Comparison of ENCODE assay signal across 9 cellular contexts in the genomic region with DNA sequence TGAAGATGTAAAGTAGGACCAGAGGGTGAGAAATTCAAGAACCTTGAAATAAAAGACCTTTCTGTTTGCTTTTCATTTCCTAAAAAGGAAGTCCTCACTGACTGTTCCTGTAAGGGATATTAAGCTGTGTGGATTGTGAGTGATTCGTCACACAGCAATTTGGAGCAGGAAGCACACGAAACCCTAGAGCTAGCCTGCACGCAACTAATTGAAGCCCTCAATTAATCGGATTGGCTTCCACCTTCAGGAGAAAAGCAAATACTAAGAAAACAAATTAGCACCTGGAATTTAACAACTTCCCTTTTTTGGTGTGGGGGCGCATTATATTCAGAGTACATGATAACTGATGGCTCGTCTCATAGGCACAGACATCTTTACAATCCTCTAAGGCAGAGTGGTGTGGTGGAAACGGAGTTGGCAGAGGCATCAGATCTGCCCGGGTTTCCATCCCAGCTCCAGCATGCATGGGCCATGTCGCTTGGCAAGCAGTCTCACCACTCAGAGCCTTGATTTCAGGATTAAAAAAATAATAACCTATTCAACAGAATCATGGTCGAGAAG.
DNase-seq lines count a peak whose midpoint lies in the region; ATAC-seq and TF ChIP-seq lines count a peak whose summit lies in the region.
"Had no signal": no experiment of that assay in that cellular context is flagged by ENCODE, and none has a peak within 500 bp of the region (broad histone marks: within the 10 kb centered on the region; RNA-seq: fewer than 3 reads in every experiment).

No MANE protein-coding gene starts in this region.

- no peaks in the 10 kb centered on the region for H3K36me3 ChIP-seq in lung (ENCODE audit: control insufficient read depth in 2 of 2, insufficient read depth in 2 of 2, low read length in 2 of 2)

- peaks cover 35% of the 10 kb centered on the region for H3K4me1 Mint-ChIP-seq in CD14-positive monocyte

- in situ Hi-C loops in KBM-7 (cut with MboI; ENCODE audit: low pct_unique_long_range_greater_than_20kb, low sequenced_read_pairs) = no loop called here
- in situ Hi-C loops in astrocyte of the cerebellum (cut with HindIII; ENCODE audit: low sequenced_read_pairs) = loop anchor here (25.0 kb wide), 2 partner anchors 190 to 640 kb away; no protein-coding TSS in a partner anchor
- in situ Hi-C loops in GM13977 (cut with MboI; ENCODE audit: low pct_unique_long_range_greater_than_20kb, low sequenced_read_pairs, unreplicated experiment) = loop anchor here (5.0 to 25.0 kb wide), 3 partner anchors 140 to 640 kb away; no protein-coding TSS in a partner anchor

- H3K27ac ChIP-seq in lung (ENCODE audit: low read depth in 1 of 2, low read length in 1 of 2) = peak overlapping the region in 1 of 2 donors; percentile 40

- peaks cover 4 to 15% (median 6%) of the 10 kb centered on the region in 3 donors for H3K27me3 Mint-ChIP-seq in CD14-positive monocyte (ENCODE audit: low read depth in 3 of 3)
- H3K27me3 Mint-ChIP-seq: activated CD4-positive, alpha-beta T cell treated with anti-CD3 and anti-CD28 coated beads, Interleukin-2, amount 10 ng/mL, durations not matched to agents 7 days and 5 days had no signal

- H3K4me3 Mint-ChIP-seq in CD14-positive monocyte = peak overlapping the region; percentile 13 to 47
- H3K4me3 Mint-ChIP-seq: activated CD4-positive, alpha-beta T cell treated with anti-CD3 and anti-CD28 coated beads, Interleukin-2, amount 10 ng/mL, durations not matched to agents 7 days and 5 days had no signal

- H3K9me3 Mint-ChIP-seq in CD14-positive monocyte = peaks cover 0 to 5% (median 1%) of the 10 kb centered on the region in 7 donors
- H3K9me3 Mint-ChIP-seq: activated CD4-positive, alpha-beta T cell treated with anti-CD3 and anti-CD28 coated beads, Interleukin-2, amount 10 ng/mL, durations not matched to agents 7 days and 5 days had no signal

- no peak overlapping the region for H3K4me3 ChIP-seq in astrocyte of the cerebellum (ENCODE audit: low read depth, low read length)
- no peak overlapping the region for H3K4me3 ChIP-seq in lung

- TF ChIP-seq CTCF in CD14-positive monocyte (IDR thresholded peaks at IDR 0.05) = no peak
- no peak for TF ChIP-seq CTCF in astrocyte of the cerebellum (IDR thresholded peaks at IDR 0.05; ENCODE audit: low read depth, low read length, missing control alignments)
- TF ChIP-seq CTCF in lung (IDR thresholded peaks at IDR 0.05; ENCODE audit: control extremely low read depth, extremely low read depth) = no peak
- TF ChIP-seq CTCF in GM13977 (IDR thresholded peaks at IDR 0.05; ENCODE audit: extremely low read depth, insufficient read depth, missing control alignments) = no peak

- no peaks in the 10 kb centered on the region for H3K9me3 ChIP-seq in lung (ENCODE audit: control insufficient read depth in 2 of 2, insufficient read depth in 1 of 2, low read length in 1 of 2)

- peaks cover 0 to 4% of the 10 kb centered on the region in 2 donors for H3K36me3 Mint-ChIP-seq in CD14-positive monocyte

- intact Hi-C loops in CD14-positive monocyte (cut with micrococcal nuclease) = loop anchor here (1.0 to 10.0 kb wide), 4 partner anchors 55 to 647 kb away; no protein-coding TSS in a partner anchor

- H3K4me1 ChIP-seq in lung (ENCODE audit: control insufficient read depth in 2 of 2, insufficient read depth in 2 of 2, low read length in 2 of 2) = peaks cover 0 to 11% of the 10 kb centered on the region in 2 donors

- H3K27ac Mint-ChIP-seq in CD14-positive monocyte = peak overlapping the region; percentile 79 to 94 (median 88)
- H3K27ac Mint-ChIP-seq: activated CD4-positive, alpha-beta T cell treated with anti-CD3 and anti-CD28 coated beads, Interleukin-2, amount 10 ng/mL, durations not matched to agents 7 days and 5 days had no signal

- WGBS in lung, 2 donors = 28 to 30% methylated on average over 10 of the region's 10 CpGs

- ATAC-seq in lung (ENCODE audit: insufficient read depth, low FRiP score) = peak; percentile 56
- no peak for ATAC-seq in GM19324 (IDR thresholded peaks at IDR 0.05; ENCODE audit: low FRiP score, unreplicated experiment)
- no peak for ATAC-seq in HG02970 (IDR thresholded peaks at IDR 0.05; ENCODE audit: low FRiP score, unreplicated experiment)

- no peaks in the 10 kb centered on the region for H3K27me3 ChIP-seq in lung (ENCODE audit: control insufficient read depth, insufficient read depth)

- no peak for DNase-seq in CD14-positive monocyte (ENCODE audit: low spot score)
- DNase-seq in KBM-7 = peak; percentile 58
- peak; percentile 77 for DNase-seq in astrocyte of the cerebellum (ENCODE audit: low read depth)
- DNase-seq in lung (ENCODE audit: low spot score) = no peak
- DNase-seq in GM13977 (ENCODE audit: low spot score) = no peak
- no peak for DNase-seq in NCI-H524 (lab: John Stamatoyannopoulos, UW)

Comparison
In these comparisons a context has a peak if more than half of its experiments do, and no peak if none do; other contexts are left out.
1. DNase-seq: peak in KBM-7 (single experiment) and astrocyte of the cerebellum (single experiment); none in CD14-positive monocyte (single experiment), lung (single experiment), GM13977 (single experiment) and NCI-H524 (0 of 2).